ENCODE assay signal across 14 cellular contexts in the genomic region with DNA sequence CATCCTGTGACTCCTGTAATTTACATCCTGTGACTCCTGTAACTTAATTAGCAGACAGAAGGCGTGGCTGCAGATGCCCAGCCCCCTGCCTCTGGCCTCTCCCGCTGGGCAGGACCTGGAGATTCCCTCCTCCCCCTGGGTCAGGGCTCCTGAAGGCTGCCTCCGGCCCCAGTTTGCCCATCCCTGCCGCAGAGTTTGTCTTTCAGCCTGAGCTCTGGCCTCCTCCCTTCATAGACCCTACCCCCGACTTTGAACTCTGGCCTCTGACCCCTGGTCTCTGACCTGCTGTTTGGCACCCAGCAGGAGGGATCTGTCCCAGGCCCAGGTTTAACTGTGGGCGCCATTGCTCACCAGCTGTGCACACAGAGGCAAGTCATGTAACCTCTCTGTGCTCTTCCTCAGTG. TPM values are rescaled to one million over a fixed set of nuclear protein-coding genes. Genes with fewer than 3 reads are reported as not detected.
"Had no signal": no experiment of that assay in that cellular context is flagged by ENCODE, and none has a peak within 500 bp of the region (broad histone marks: within the 10 kb centered on the region; RNA-seq: fewer than 3 reads in every experiment).

No MANE protein-coding gene starts in this region.

- H3K36me3 Mint-ChIP-seq: naive thymus-derived CD4-positive, alpha-beta T cell; stimulated activated naive B cell treated with anti-CD40 and anti-IgM and Interleukin-4, amounts not matched to agents 10 μg/mL and 1 μg/mL and 100 μg/mL, for 72 hours; type B pancreatic cell had no signal

- DNase-seq: activated naive CD4-positive, alpha-beta T cell treated with anti-CD3 and anti-CD28 coated beads, Interleukin-2, amount 50 U/mL, for 16 hours; adrenal gland; cerebellar nuclear complex; effector memory CD8-positive, alpha-beta T cell; erythroblast; hippocampal formation; kidney glomerular epithelial cell; naive thymus-derived CD4-positive, alpha-beta T cell; sigmoid colon; stimulated activated naive B cell treated with anti-CD40 and anti-IgM and Interleukin-4, amounts not matched to agents 10 μg/mL and 1 μg/mL and 100 μg/mL, for 72 hours had no signal

- H3K4me1 ChIP-seq: adrenal gland, sigmoid colon had no signal

- ATAC-seq: activated CD4-positive, CD25-positive, alpha-beta regulatory T cell treated with anti-CD3 and anti-CD28 coated beads, Interleukin-2, amount 50 U/mL, for 24 hours; naive thymus-derived CD4-positive, alpha-beta T cell; stimulated activated naive B cell treated with anti-CD40 and anti-IgM and Interleukin-4, amounts not matched to agents 10 μg/mL and 1 μg/mL and 100 μg/mL, for 72 hours had no signal

- H3K4me3 Mint-ChIP-seq: dendritic cell treated with granulocyte-macrophage colony-stimulating factor and Interleukin-4, amounts not matched to agents 40 ng/mL and 50 ng/mL, for 4 days; stimulated activated naive B cell treated with anti-CD40 and anti-IgM and Interleukin-4, amounts not matched to agents 10 μg/mL and 1 μg/mL and 100 μg/mL, for 72 hours; type B pancreatic cell had no signal

- H3K9me3 Mint-ChIP-seq: effector memory CD8-positive, alpha-beta T cell; stimulated activated naive B cell treated with anti-CD40 and anti-IgM and Interleukin-4, amounts not matched to agents 10 μg/mL and 1 μg/mL and 100 μg/mL, for 72 hours; type B pancreatic cell had no signal

- H3K9me3 ChIP-seq: adrenal gland, sigmoid colon had no signal

- H3K27ac ChIP-seq: adrenal gland, sigmoid colon had no signal

- H3K36me3 ChIP-seq: adrenal gland, sigmoid colon had no signal

- H3K4me3 ChIP-seq: adrenal gland, sigmoid colon had no signal

- H3K27ac Mint-ChIP-seq: dendritic cell treated with granulocyte-macrophage colony-stimulating factor and Interleukin-4, amounts not matched to agents 40 ng/mL and 50 ng/mL, for 4 days; progenitor cell of endocrine pancreas; stimulated activated naive B cell treated with anti-CD40 and anti-IgM and Interleukin-4, amounts not matched to agents 10 μg/mL and 1 μg/mL and 100 μg/mL, for 72 hours; type B pancreatic cell had no signal

RNA-seq across cellular contexts. Expression of gene ELFN1, which starts 45.6 kb away (rescaled TPM):
- polyA plus RNA-seq: naive thymus-derived CD4-positive, alpha-beta T cell had no signal
